ENCODE assay signal across 9 cellular contexts in genomic region chr2:149648282-149649030, GRCh38.
DNase-seq lines count a peak whose midpoint lies in the region; ATAC-seq and TF ChIP-seq lines count a peak whose summit lies in the region.
"Had no signal": no experiment of that assay in that cellular context is flagged by ENCODE, and none has a peak within 500 bp of the region (broad histone marks: within the 10 kb centered on the region; RNA-seq: fewer than 3 reads in every experiment).

No MANE protein-coding gene starts in this region.

- no peaks in the 10 kb centered on the region for H3K79me2 ChIP-seq in HCT116 (ENCODE audit: insufficient read depth, low read length)
- H3K79me2 ChIP-seq in smooth muscle cell (ENCODE audit: low read depth), result no peaks in the 10 kb centered on the region

- H3K9ac ChIP-seq in HCT116 (ENCODE audit: low read length) (no peak overlapping the region), smooth muscle cell (ENCODE audit: low read depth) (peak overlapping the region; percentile 55)

- 0% methylated on average over 3 of the region's 3 CpGs for WGBS in smooth muscle cell (ENCODE audit: low lambda C conversion rate)

- H3K4me3 ChIP-seq in HCT116 (replicated peaks in 1 of 2; ENCODE audit: low read depth in 1 of 2, low read length in 2 of 2) (no peak overlapping the region), smooth muscle cell (no peak overlapping the region), ascending aorta (no peak overlapping the region)

- no peak for TF ChIP-seq RAD21 in HCT116 (IDR thresholded peaks at IDR 0.05; ENCODE audit: low read depth)

- TF ChIP-seq CTCF in HCT116 (IDR thresholded peaks at IDR 0.05 in 2 of 3, conservative IDR thresholded peaks at IDR 0.05 in 1 of 3; ENCODE audit: borderline replicate concordance in 1 of 3, insufficient read depth in 1 of 3, low read depth in 2 of 3, low read length in 2 of 3) (no peak), smooth muscle cell (IDR thresholded peaks at IDR 0.05; ENCODE audit: borderline replicate concordance, insufficient read depth, poor library complexity, severe bottlenecking) (no peak), ascending aorta (IDR thresholded peaks at IDR 0.05) (no peak)

- CTCF ChIA-PET in HCT116 (lab: Charles Lee), result no interaction called here

- TF ChIP-seq POLR2A in HCT116 (IDR thresholded peaks at IDR 0.05; ENCODE audit: borderline replicate concordance, extremely low read depth, insufficient read depth, insufficient read length), result no peak

- H3K9me2 ChIP-seq in HCT116 (ENCODE audit: insufficient read depth), result no peaks in the 10 kb centered on the region

- BruUV-seq in HCT116 (replicated peaks; lab: Mats Ljungman, UMichigan), result no TSS peak

- no peak for DNase-seq in HCT116 (ENCODE audit: low read depth, low spot score)
- DNase-seq in amniotic stem cell (lab: John Stamatoyannopoulos, UW), result peak; percentile 96
- DNase-seq in left ventricle myocardium superior, result peak; percentile 27
- DNase-seq in smooth muscle cell (lab: John Stamatoyannopoulos, UW; ENCODE audit: unreplicated experiment), result peak; percentile 27
- no peak for DNase-seq in anterior cingulate cortex (lab: John Stamatoyannopoulos, UW)
- no peak for DNase-seq in globus pallidus (ENCODE audit: low spot score)
- no peak for DNase-seq in stimulated activated CD4-positive, alpha-beta T cell treated with anti-CD3 and anti-CD28 coated beads, Interleukin-2, amount 100 ng/mL, for 24 hours
- no peak for DNase-seq in ascending aorta (ENCODE audit: low spot score in 2 of 2)
- DNase-seq: NCI-H1694 had no signal

- H3K4me2 ChIP-seq in HCT116 (ENCODE audit: low read length) (peak overlapping the region; percentile 23; the same call in 1 of the 2 replicates), smooth muscle cell (peak overlapping the region; percentile 44)

- H3K27me3 ChIP-seq in HCT116 (ENCODE audit: insufficient read depth, low read length) (no peaks in the 10 kb centered on the region), smooth muscle cell (ENCODE audit: low read depth) (no peaks in the 10 kb centered on the region), ascending aorta (no peaks in the 10 kb centered on the region)

- POLR2A ChIA-PET in HCT116 (lab: Charles Lee), result no interaction called here

- H3K4me1 ChIP-seq in HCT116 (ENCODE audit: control insufficient read depth in 1 of 2, insufficient read depth in 2 of 2, low read length in 2 of 2) (peaks cover 0 to 8% of the 10 kb centered on the region in 2 experiments; a peak in 2 of 4 replicates), smooth muscle cell (ENCODE audit: low read depth) (peaks cover 6% of the 10 kb centered on the region), ascending aorta (no peaks in the 10 kb centered on the region)

- no peaks in the 10 kb centered on the region for H3K9me3 ChIP-seq in HCT116 (ENCODE audit: control insufficient read depth in 1 of 2, insufficient read depth in 1 of 2, low read depth in 1 of 2, low read length in 2 of 2)
- no peaks in the 10 kb centered on the region for H3K9me3 ChIP-seq in smooth muscle cell (replicated peaks; ENCODE audit: low read depth)
- H3K9me3 ChIP-seq in ascending aorta, result no peaks in the 10 kb centered on the region

- RAD21 ChIA-PET in HCT116 (lab: Charles Lee; ENCODE audit: low non-redundant PET in 1 of 2, low total read pairs in 2 of 2, uncharacterized antibody in 2 of 2, unreplicated experiment in 2 of 2), result no interaction called here

- peaks cover 24% of the 10 kb centered on the region for H3F3A ChIP-seq in smooth muscle cell (ENCODE audit: low read depth)

- H2AFZ ChIP-seq in HCT116 (ENCODE audit: low read depth, low read length, poor library complexity, severe bottlenecking) (no peak overlapping the region), smooth muscle cell (ENCODE audit: low read depth) (no peak overlapping the region)

- no peaks in the 10 kb centered on the region for H3K36me3 ChIP-seq in HCT116 (ENCODE audit: control insufficient read depth in 1 of 2, insufficient read depth in 2 of 2, low read length in 2 of 2)
- H3K36me3 ChIP-seq in smooth muscle cell (ENCODE audit: low read depth), result no peaks in the 10 kb centered on the region
- no peaks in the 10 kb centered on the region for H3K36me3 ChIP-seq in ascending aorta

- peak; percentile 38 for ATAC-seq in HCT116
- ATAC-seq in left ventricle myocardium superior, result peak; percentile 92

- H3K27ac ChIP-seq in HCT116 (ENCODE audit: low read depth, low read length) (no peak overlapping the region), smooth muscle cell (ENCODE audit: low read depth) (peak overlapping the region; percentile 89), ascending aorta (no peak overlapping the region)

- H4K20me1 ChIP-seq in HCT116 (ENCODE audit: insufficient read depth) (no peaks in the 10 kb centered on the region), smooth muscle cell (ENCODE audit: low read depth) (no peaks in the 10 kb centered on the region)

- intact Hi-C loops in HCT116 (cut with micrococcal nuclease), result no loop called here
- intact Hi-C loops in left ventricle myocardium superior (cut with micrococcal nuclease), result no loop called here
- intact Hi-C loops in ascending aorta (cut with DNase I), result no loop called here

TF ChIP-seq in HCT116, 20 proteins besides CTCF, POLR2A, EP300 and RAD21:
- TF ChIP-seq ZFX (IDR thresholded peaks at IDR 0.05) (no peak), FOSL1 (IDR thresholded peaks at IDR 0.05; ENCODE audit: low read depth) (0 out of 2 replicates have a peak, but pooled peaks have one; percentile 7)

Comparison
In these comparisons a context has a peak if more than half of its experiments do, and no peak if none do; other contexts are left out.
1. DNase-seq: peak in amniotic stem cell (single experiment), left ventricle myocardium superior (single experiment) and smooth muscle cell (single experiment); none in HCT116 (single experiment), anterior cingulate cortex (0 of 58), globus pallidus (single experiment), stimulated activated CD4-positive, alpha-beta T cell treated with anti-CD3 and anti-CD28 coated beads, Interleukin-2, amount 100 ng/mL, for 24 hours (0 of 2) and ascending aorta (0 of 2).